ENCODE assay signal across 24 cellular contexts in the genomic region with DNA sequence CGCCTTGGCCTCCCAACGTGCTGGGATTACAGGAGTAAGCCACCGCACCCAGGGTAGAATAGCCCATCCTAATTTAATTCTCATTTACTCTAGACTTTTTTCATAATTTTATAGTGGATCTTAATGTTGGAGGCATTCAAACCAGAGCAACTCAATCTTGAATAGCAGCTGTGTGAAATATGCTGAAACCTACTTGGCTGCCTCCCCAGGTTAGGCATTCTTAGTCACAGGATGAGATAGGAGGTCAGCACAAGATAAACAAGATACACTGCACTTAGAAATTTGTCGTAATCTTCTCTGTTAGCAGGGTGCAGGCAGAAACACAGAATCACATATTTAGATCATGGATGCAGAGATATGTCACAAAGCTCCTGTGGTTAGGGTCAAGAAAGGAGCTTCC. TPM values are rescaled to one million over a fixed set of nuclear protein-coding genes. Genes with fewer than 3 reads are reported as not detected.
DNase-seq lines count a peak whose midpoint lies in the region; ATAC-seq and TF ChIP-seq lines count a peak whose summit lies in the region.
"Had no signal": no experiment of that assay in that cellular context is flagged by ENCODE, and none has a peak within 500 bp of the region (broad histone marks: within the 10 kb centered on the region; RNA-seq: fewer than 3 reads in every experiment).

No MANE protein-coding gene starts in this region.

- H3K27ac Mint-ChIP-seq in progenitor cell of endocrine pancreas (peak overlapping the region; percentile 56), MCF 10A (ENCODE audit: low read depth, unreplicated experiment) (no peak overlapping the region), neural progenitor cell (no peak overlapping the region)
- H3K27ac Mint-ChIP-seq: GM23338, HFFc6 had no signal

- peaks cover 38% of the 10 kb centered on the region for H3K79me2 ChIP-seq in neural progenitor cell (ENCODE audit: low read depth)

- H2BK15ac ChIP-seq in IMR-90 (ENCODE audit: low read depth, low read length), result no peak overlapping the region

- H2BK5ac ChIP-seq in IMR-90 (ENCODE audit: low read depth, low read length, poor library complexity, severe bottlenecking), result no peak overlapping the region

- no peak overlapping the region for H3K56ac ChIP-seq in IMR-90 (ENCODE audit: extremely low read depth, insufficient read depth, low read length)

- H3K27me3 Mint-ChIP-seq in progenitor cell of endocrine pancreas (no peaks in the 10 kb centered on the region), MCF 10A (ENCODE audit: insufficient read depth, unreplicated experiment) (no peaks in the 10 kb centered on the region), neural progenitor cell (ENCODE audit: insufficient read depth, low read depth) (peaks cover 17% of the 10 kb centered on the region)

- peaks cover 2% of the 10 kb centered on the region for H3K9me3 Mint-ChIP-seq in progenitor cell of endocrine pancreas (ENCODE audit: low read depth)
- H3K9me3 Mint-ChIP-seq in MCF 10A (ENCODE audit: unreplicated experiment), result peaks cover 14% of the 10 kb centered on the region
- peaks cover 27% of the 10 kb centered on the region for H3K9me3 Mint-ChIP-seq in neural progenitor cell

- H3K36me3 Mint-ChIP-seq in progenitor cell of endocrine pancreas (ENCODE audit: insufficient read depth) (peaks cover 36% of the 10 kb centered on the region), MCF 10A (ENCODE audit: insufficient read depth, unreplicated experiment) (no peaks in the 10 kb centered on the region), neural progenitor cell (peaks cover 68% of the 10 kb centered on the region)

- H3K23ac ChIP-seq in IMR-90 (ENCODE audit: low read depth, low read length), result no peak overlapping the region

- H3K4me3 Mint-ChIP-seq in progenitor cell of endocrine pancreas (ENCODE audit: low read depth) (no peak overlapping the region), MCF 10A (ENCODE audit: unreplicated experiment) (no peak overlapping the region), neural progenitor cell (no peak overlapping the region)
- H3K4me3 Mint-ChIP-seq: GM23338, H9, HFFc6 had no signal

- no peak overlapping the region for H4K8ac ChIP-seq in IMR-90 (ENCODE audit: low read depth in 2 of 2, low read length in 2 of 2)

- H3K27me3 ChIP-seq in IMR-90 (ENCODE audit: control insufficient read depth, insufficient read depth, low read length) (no peaks in the 10 kb centered on the region), brain microvascular endothelial cell (replicated peaks) (no peaks in the 10 kb centered on the region), neural progenitor cell (no peaks in the 10 kb centered on the region)

- BruUV-seq in IMR-90 (replicated peaks; lab: Mats Ljungman, UMichigan) (no TSS peak), MCF 10A (replicated peaks; lab: Mats Ljungman, UMichigan) (no TSS peak)

- no peak overlapping the region for H2AK9ac ChIP-seq in IMR-90 (replicated peaks; ENCODE audit: low read depth, low read length, poor library complexity)

- no peak overlapping the region for H2AK5ac ChIP-seq in IMR-90 (ENCODE audit: low read depth, low read length)

- H2AFZ ChIP-seq in IMR-90 (replicated peaks; ENCODE audit: low read length, poor library complexity) (no peak overlapping the region), neural progenitor cell (replicated peaks) (no peak overlapping the region)
- H2AFZ ChIP-seq: GM23338 had no signal

- no peak for TF ChIP-seq CTCF in IMR-90 (conservative IDR thresholded peaks at IDR 0.05; ENCODE audit: low read depth, low read length)
- no peak for TF ChIP-seq CTCF in brain microvascular endothelial cell (IDR thresholded peaks at IDR 0.05; ENCODE audit: low read depth, low read length, missing control alignments)
- no peak for TF ChIP-seq CTCF in fibroblast of villous mesenchyme (IDR thresholded peaks at IDR 0.05; ENCODE audit: insufficient read depth, low read depth, low read length)
- no peak for TF ChIP-seq CTCF in progenitor cell of endocrine pancreas (IDR thresholded peaks at IDR 0.05; ENCODE audit: unreplicated experiment)
- no peak for TF ChIP-seq CTCF in MCF 10A (IDR thresholded peaks at IDR 0.05; ENCODE audit: unreplicated experiment)
- no peak for TF ChIP-seq CTCF in neural progenitor cell (IDR thresholded peaks at IDR 0.05)

- H3K4me1 ChIP-seq in IMR-90 (ENCODE audit: control insufficient read depth, insufficient read depth, low read length) (no peaks in the 10 kb centered on the region), neural progenitor cell (peaks cover 5% of the 10 kb centered on the region)

- no peak overlapping the region for H3K18ac ChIP-seq in IMR-90 (ENCODE audit: low read depth, low read length)

- no peak for TF ChIP-seq RAD21 in IMR-90 (IDR thresholded peaks at IDR 0.05; ENCODE audit: low read length)

- H4K20me1 ChIP-seq in IMR-90 (ENCODE audit: insufficient read depth, low read length), result no peaks in the 10 kb centered on the region
- peaks cover 4% of the 10 kb centered on the region for H4K20me1 ChIP-seq in neural progenitor cell (ENCODE audit: low read depth)

- ATAC-seq in IMR-90 (ENCODE audit: low read depth), result no peak
- no peak for ATAC-seq in GM21619 (IDR thresholded peaks at IDR 0.05; ENCODE audit: unreplicated experiment)
- ATAC-seq: GM23338 had no signal

- H3K14ac ChIP-seq in IMR-90 (replicated peaks; ENCODE audit: low read depth, low read length), result no peak overlapping the region

- H4K5ac ChIP-seq in IMR-90 (ENCODE audit: low read depth, low read length), result no peak overlapping the region

- H3K36me3 ChIP-seq in IMR-90 (ENCODE audit: control insufficient read depth, insufficient read depth, low read length) (peaks cover 24% of the 10 kb centered on the region), brain microvascular endothelial cell (replicated peaks) (peaks cover 18% of the 10 kb centered on the region), neural progenitor cell (no peaks in the 10 kb centered on the region)

- peaks cover 8% of the 10 kb centered on the region; the same call in 1 of the 2 replicates for H3K9me3 ChIP-seq in IMR-90 (ENCODE audit: control insufficient read depth, insufficient read depth, low read length)
- H3K9me3 ChIP-seq in neural progenitor cell (ENCODE audit: low read depth), result no peaks in the 10 kb centered on the region

- peaks cover 54% of the 10 kb centered on the region for H3F3A ChIP-seq in neural progenitor cell (ENCODE audit: low read depth)

- dilution Hi-C loops in IMR-90 (cut with HindIII; ENCODE audit: low sequenced_read_pairs, unreplicated experiment), result no loop called here

- no peak overlapping the region for H3K27ac ChIP-seq in IMR-90 (ENCODE audit: insufficient read depth, low read length)
- H3K27ac ChIP-seq in brain microvascular endothelial cell, result no peak overlapping the region
- H3K27ac ChIP-seq in neural progenitor cell, result no peak overlapping the region

- in situ Hi-C loops in IMR-90 (cut with MboI; ENCODE audit: low sequenced_read_pairs), result no loop called here
- in situ Hi-C loops in brain microvascular endothelial cell (cut with HindIII; ENCODE audit: low pct_ligation_motif_present, low sequenced_read_pairs), result no loop called here

- H3K9me1 ChIP-seq in IMR-90 (ENCODE audit: insufficient read depth, low read length), result no peaks in the 10 kb centered on the region

- no peak for TF ChIP-seq POLR2A in IMR-90 (IDR thresholded peaks at IDR 0.05; ENCODE audit: low read depth, low read length)

- CTCF ChIA-PET in IMR-90 (lab: Yijun Ruan, JAX), result interaction anchor here (0.7 kb wide), 1 partner anchor 1760 kb away, joined by 3 read pairs; no protein-coding TSS in a partner anchor
- CTCF ChIA-PET in MCF 10A (lab: Yijun Ruan, JAX), result no interaction called here

- no peak overlapping the region for H2BK120ac ChIP-seq in IMR-90 (ENCODE audit: low read depth, low read length)

- no CpG with 5 or more reads among the region's 4 CpGs for WGBS in IMR-90 (ENCODE audit: extremely low coverage in 2 of 2, insufficient read length in 1 of 2), 2 experiments

- H2BK20ac ChIP-seq in IMR-90 (ENCODE audit: low read depth, low read length), result no peak overlapping the region

- DNase-seq in IMR-90 (peak; percentile 65), brain microvascular endothelial cell (peak; percentile 2), fibroblast of villous mesenchyme (ENCODE audit: low read depth) (peak; percentile 16), progenitor cell of endocrine pancreas (ENCODE audit: low spot score, unreplicated experiment) (no peak), MCF 10A (ENCODE audit: unreplicated experiment) (no peak), neural progenitor cell (ENCODE audit: low spot score) (no peak)
- DNase-seq in stimulated activated CD4-positive, alpha-beta T cell treated with anti-CD3 and anti-CD28 coated beads, Interleukin-15, amount 100 ng/mL, for 24 hours, result no peak
- DNase-seq: Calu3, DMS79 treated with DMSO at 0.1 percent for 48 hours, H9, HFFc6, KG1, NCI-H1048, NCI-H1417, NCI-H1694 treated with DMSO at 0.1 percent for 48 hours, NCI-H2081, NCI-H2171, NCI-H226, NCI-H510A, NCI-H69, RPMI8226, SHP77 had no signal

- H3K4me3 ChIP-seq in IMR-90 (ENCODE audit: insufficient read depth, low read depth, low read length) (no peak overlapping the region), brain microvascular endothelial cell (ENCODE audit: low read depth, low read length) (no peak overlapping the region), fibroblast of villous mesenchyme (ENCODE audit: low read depth, low read length) (no peak overlapping the region), neural progenitor cell (no peak overlapping the region)
- H3K4me3 ChIP-seq: GM23338 had no signal

- H3K4me1 Mint-ChIP-seq in progenitor cell of endocrine pancreas (ENCODE audit: low read depth), result peaks cover 10% of the 10 kb centered on the region
- H3K4me1 Mint-ChIP-seq in MCF 10A (ENCODE audit: insufficient read depth, unreplicated experiment), result no peaks in the 10 kb centered on the region
- H3K4me1 Mint-ChIP-seq in neural progenitor cell, result peaks cover 10% of the 10 kb centered on the region

- no peak overlapping the region for H4K91ac ChIP-seq in IMR-90 (ENCODE audit: insufficient read depth, low read depth, low read length)

- peaks cover 0 to 5% of the 10 kb centered on the region in 2 experiments; a peak in 1 of 4 replicates for H3K79me1 ChIP-seq in IMR-90 (ENCODE audit: low read depth in 1 of 2, low read length in 2 of 2)

- H3K4ac ChIP-seq in IMR-90 (ENCODE audit: low read depth, low read length), result no peak overlapping the region

- H3K4me2 ChIP-seq in IMR-90 (ENCODE audit: low read depth, low read length), result no peak overlapping the region
- H3K4me2 ChIP-seq in neural progenitor cell, result no peak overlapping the region
- H3K4me2 ChIP-seq: GM23338 had no signal

- H3K9ac ChIP-seq in IMR-90 (ENCODE audit: low read depth, low read length), result no peak overlapping the region
- no peak overlapping the region for H3K9ac ChIP-seq in neural progenitor cell

- intact Hi-C loops in IMR-90 (cut with micrococcal nuclease), result loop anchor here (5.0 kb wide), 1 partner anchor 71 kb away; the partner anchor contains the start of gene ZNF100
- intact Hi-C loops in MCF 10A (cut with micrococcal nuclease), result no loop called here

- POLR2A ChIA-PET in IMR-90 (lab: Charles Lee; ENCODE audit: unreplicated experiment) (no interaction called here), MCF 10A (lab: Yijun Ruan, JAX) (no interaction called here)

RNA-seq across cellular contexts. Expression of gene ZNF43, which starts 2.7 kb away (rescaled TPM):
- total RNA-seq in IMR-90 (2012; rRNA removed) (8.8 and 10.6 TPM in 2 replicates), fibroblast of villous mesenchyme (6.4 and 9.1 TPM in 2 replicates), progenitor cell of endocrine pancreas (77.2 and 84.2 TPM in 2 replicates), MCF 10A (2022) (0.09 and 0.32 TPM in 2 replicates), neural progenitor cell (ENCODE audit: low replicate concordance) (65.2 and 108 TPM in 2 replicates)
- 1.9 and 2.9 TPM in 2 replicates for polyA plus RNA-seq in IMR-90 (2012; rRNA removed)
- 0.55 and 1.1 TPM in 2 replicates for polyA plus RNA-seq in IMR-90 (2012; cell fraction: cytosol; rRNA removed)
- 1.8 and 8.4 TPM in 2 replicates for polyA plus RNA-seq in IMR-90 (2012; cell fraction: nucleus; rRNA removed; ENCODE audit: low replicate concordance)

Comparison
In these comparisons a context has a peak if more than half of its experiments do, and no peak if none do; other contexts are left out.
1. DNase-seq: peak in IMR-90 (single experiment), brain microvascular endothelial cell (single experiment) and fibroblast of villous mesenchyme (single experiment); none in progenitor cell of endocrine pancreas (single experiment), MCF 10A (single experiment), neural progenitor cell (single experiment) and stimulated activated CD4-positive, alpha-beta T cell treated with anti-CD3 and anti-CD28 coated beads, Interleukin-15, amount 100 ng/mL, for 24 hours (single experiment).